In genomic region chr14:99393059-99393655, GRCh38 we compare ENCODE assay signal across 8 cellular contexts.
A peak's percentile ranks its signal among the peaks of the same experiment; 100 is the strongest.
DNase-seq lines count a peak whose midpoint lies in the region; ATAC-seq, FAIRE-seq and TF ChIP-seq lines count a peak whose summit lies in the region.

No MANE protein-coding gene starts in this region.

- peak; percentile 38 for DNase-seq in activated CD4-positive, CD25-positive, alpha-beta regulatory T cell treated with anti-CD3 and anti-CD28 coated beads, Interleukin-2, amount 50 U/mL, for 72 hours
- no peak for DNase-seq in activated CD4-positive, CD25-positive, alpha-beta regulatory T cell (lab: John Stamatoyannopoulos, UW)
- DNase-seq in OCI-M1 (lab: John Stamatoyannopoulos, UW) (peak; percentile 45), K562 (ENCODE audit: extremely low read depth in 1 of 4, low spot score in 3 of 4) (peak; percentile 55 to 68 (median 61)), right lobe of liver (peak in 2 of 3 donors; percentile 43 to 58), upper lobe of right lung (peak; percentile 75), NCI-H1417 treated with DMSO at 0.1 percent for 48 hours (lab: John Stamatoyannopoulos, UW) (no peak)

- TF ChIP-seq POLR2A in K562 (conservative IDR thresholded peaks at IDR 0.05) = no peak
- no peak for TF ChIP-seq POLR2A in right lobe of liver (IDR thresholded peaks at IDR 0.05)

- 0 out of 2 replicates have a peak, but pooled peaks cover 6% of the 10 kb centered on the region for H4K20me1 ChIP-seq in K562 (replicated peaks; ENCODE audit: control insufficient read depth, insufficient read depth, low read length)

- no peak overlapping the region for H3K9ac ChIP-seq in K562 (ENCODE audit: insufficient read depth in 1 of 2, low read depth in 2 of 2, low read length in 2 of 2)

- H3K27ac ChIP-seq in K562 (ENCODE audit: extremely low read depth, low read depth, low read length) (no peak overlapping the region), right lobe of liver (no peak overlapping the region), upper lobe of right lung (no peak overlapping the region)

- 45% methylated on average over 11 of the region's 12 CpGs for WGBS in K562 (ENCODE audit: insufficient coverage, low coverage, missing lambda C conversion rate)
- WGBS in right lobe of liver (ENCODE audit: insufficient coverage, low coverage, low lambda C conversion rate, missing lambda C conversion rate) = 52% methylated on average over 8 of the region's 12 CpGs

- H3K4me2 ChIP-seq in K562 (ENCODE audit: insufficient read depth, low read length) = no peak overlapping the region

- no peak overlapping the region for H2AFZ ChIP-seq in K562 (ENCODE audit: low read depth, low read length)

- in situ Hi-C loops in K562 (cut with MboI) = loop anchor here (25.0 kb wide), 1 partner anchor 494 kb away; no protein-coding TSS in a partner anchor

- POLR2A ChIA-PET in K562 (lab: Yijun Ruan, JAX) = interaction anchor here (0.6 to 0.9 kb wide), 2 partner anchors 21 to 107 kb away, joined by 3 read pairs; no protein-coding TSS in a partner anchor

- no peak for TF ChIP-seq EP300 in K562 (IDR thresholded peaks at IDR 0.05; ENCODE audit: low read length)

- H3K4me1 ChIP-seq in K562 (replicated peaks in 1 of 2; ENCODE audit: control insufficient read depth in 2 of 2, insufficient read depth in 2 of 2, low read length in 2 of 2) = peaks cover 0 to 6% of the 10 kb centered on the region in 2 experiments; a peak in 1 of 5 replicates
- peaks cover 0 to 14% (median 0%) of the 10 kb centered on the region in 4 donors for H3K4me1 ChIP-seq in right lobe of liver
- peaks cover 6% of the 10 kb centered on the region for H3K4me1 ChIP-seq in upper lobe of right lung

- H3K79me2 ChIP-seq in K562 (ENCODE audit: control insufficient read depth, insufficient read depth, low read length) = no peaks in the 10 kb centered on the region

- ATAC-seq in HG02973 (IDR thresholded peaks at IDR 0.05; ENCODE audit: unreplicated experiment) = peak; percentile 53
- ATAC-seq in K562 = peak; percentile 91
- peak; percentile 70 to 80 (median 76) for ATAC-seq in right lobe of liver
- peak; percentile 80 for ATAC-seq in upper lobe of right lung

- no peaks in the 10 kb centered on the region for H3K9me1 ChIP-seq in K562 (ENCODE audit: control insufficient read depth, insufficient read depth, low read length)

- TF ChIP-seq CTCF in K562 (IDR thresholded peaks at IDR 0.05 in 2 of 3, conservative IDR thresholded peaks at IDR 0.05 in 1 of 3; ENCODE audit: insufficient read depth in 2 of 3, low read depth in 1 of 3, low read length in 3 of 3) (peak; percentile 64 to 83 (median 67)), right lobe of liver (IDR thresholded peaks at IDR 0.05) (peak; percentile 30 to 81 (median 74)), upper lobe of right lung (IDR thresholded peaks at IDR 0.05) (peak; percentile 73)

- FAIRE-seq in K562 (lab: Jason Lieb, UNC) = peak; percentile 90

- peaks cover 0 to 8% of the 10 kb centered on the region in 2 experiments; a peak in 2 of 5 replicates for H3K27me3 ChIP-seq in K562 (ENCODE audit: control insufficient read depth in 2 of 2, insufficient read depth in 2 of 2, low read length in 2 of 2)
- no peaks in the 10 kb centered on the region for H3K27me3 ChIP-seq in right lobe of liver
- no peaks in the 10 kb centered on the region for H3K27me3 ChIP-seq in upper lobe of right lung

- H3K4me3 ChIP-seq in K562 = no peak overlapping the region
- H3K4me3 ChIP-seq in right lobe of liver = no peak overlapping the region
- H3K4me3 ChIP-seq in upper lobe of right lung = no peak overlapping the region

- CTCF ChIA-PET in K562 (lab: Yijun Ruan, JAX; ENCODE audit: low intra/inter-chr PET ratio) = no interaction called here

- intact Hi-C loops in K562 (cut with micrococcal nuclease) = loop anchor here (1.0 kb wide), 1 partner anchor 18 kb away; no protein-coding TSS in a partner anchor
- intact Hi-C loops in right lobe of liver (cut with DNase I) = no loop called here
- intact Hi-C loops in upper lobe of right lung (cut with DNase I) = no loop called here

- H3K9me3 ChIP-seq in K562 (replicated peaks; ENCODE audit: control insufficient read depth, insufficient read depth, low read depth, low read length) = no peaks in the 10 kb centered on the region
- no peaks in the 10 kb centered on the region for H3K9me3 ChIP-seq in right lobe of liver
- no peaks in the 10 kb centered on the region for H3K9me3 ChIP-seq in upper lobe of right lung

- H3K36me3 ChIP-seq in K562 (ENCODE audit: control insufficient read depth, insufficient read depth, low read length) = peaks cover 4% of the 10 kb centered on the region; the same call in 2 of the 3 replicates
- peaks cover 0 to 14% (median under 1%) of the 10 kb centered on the region in 4 donors for H3K36me3 ChIP-seq in right lobe of liver
- peaks cover 34% of the 10 kb centered on the region for H3K36me3 ChIP-seq in upper lobe of right lung

- no TSS peak for BruUV-seq in K562 (replicated peaks; lab: Mats Ljungman, UMichigan)

- TF ChIP-seq RAD21 in K562 (CRISPR knock-in tag; conservative IDR thresholded peaks at IDR 0.05 in 1 of 2, IDR thresholded peaks at IDR 0.05 in 1 of 2) = peak in 1 of 2 experiments; percentile 33; a peak in 2 of 4 replicates

TF ChIP-seq in K562, 482 proteins besides CTCF, POLR2A, EP300 and RAD21:
- TF ChIP-seq MCM7 (IDR thresholded peaks at IDR 0.05) (no peak), BRCA1 (IDR thresholded peaks at IDR 0.05) (no peak), BRCA1 (CRISPR knock-in tag; IDR thresholded peaks at IDR 0.05) (no peak), WHSC1 (IDR thresholded peaks at IDR 0.05; ENCODE audit: low read length) (no peak), SMC3 (conservative IDR thresholded peaks at IDR 0.05; ENCODE audit: insufficient read depth, low read depth, low read length) (0 out of 2 replicates have a peak, but pooled peaks have one; percentile 25)
TF ChIP-seq in K562: peak in this region for 1.

Comparison
In these comparisons a context has a peak if more than half of its experiments do, and no peak if none do; other contexts are left out.
1. DNase-seq: peak in activated CD4-positive, CD25-positive, alpha-beta regulatory T cell treated with anti-CD3 and anti-CD28 coated beads, Interleukin-2, amount 50 U/mL, for 72 hours (single experiment), OCI-M1 (single experiment), K562 (4 of 4), right lobe of liver (2 of 3) and upper lobe of right lung (single experiment); none in activated CD4-positive, CD25-positive, alpha-beta regulatory T cell (0 of 4) and NCI-H1417 treated with DMSO at 0.1 percent for 48 hours (single experiment).
2. Peak in every context shown above with its lines, with median percentiles within 50 percentile points of each other: ATAC-seq and CTCF ChIP-seq.